In genomic region chr19:1624458-1624857, GRCh38 we compare ENCODE assay signal across 8 cellular contexts. TPM values are rescaled to one million over a fixed set of nuclear protein-coding genes. Genes with fewer than 3 reads are reported as not detected.
DNase-seq lines count a peak whose midpoint lies in the region; ATAC-seq, FAIRE-seq and TF ChIP-seq lines count a peak whose summit lies in the region.

No MANE protein-coding gene starts in this region.

- no peak for FAIRE-seq in HTR-8/SVneo (lab: Jason Lieb, UNC)

- no peak overlapping the region for H3K4me3 ChIP-seq in lung

- ATAC-seq in lung (ENCODE audit: insufficient read depth, low FRiP score) (peak; percentile 43), GM21528 (IDR thresholded peaks at IDR 0.05; ENCODE audit: low FRiP score, unreplicated experiment) (no peak)

- no peaks in the 10 kb centered on the region for H3K4me1 ChIP-seq in lung (ENCODE audit: control insufficient read depth in 2 of 2, insufficient read depth in 2 of 2, low read length in 2 of 2)

- peak; percentile 47 for TF ChIP-seq CTCF in lung (IDR thresholded peaks at IDR 0.05; ENCODE audit: control extremely low read depth, extremely low read depth)

- DNase-seq in COR-L47 (lab: John Stamatoyannopoulos, UW): peak; percentile 9
- peak; percentile 20 for DNase-seq in HTR-8/SVneo (ENCODE audit: insufficient read length, low spot score)
- DNase-seq in activated CD4-positive, alpha-beta T cell treated with anti-CD3 and anti-CD28 coated beads for 24 hours (ENCODE audit: low read depth in 2 of 2): peak; percentile 36 to 43
- peak; percentile 35 for DNase-seq in effector CD4-positive, alpha-beta T cell
- peak; percentile 54 for DNase-seq in lung (ENCODE audit: low spot score)
- peak; percentile 63 for DNase-seq in superior temporal gyrus (ENCODE audit: extremely low spot score)
- no peak for DNase-seq in T1000 (lab: John Stamatoyannopoulos, UW)

- no peaks in the 10 kb centered on the region for H3K9me3 ChIP-seq in lung (ENCODE audit: control insufficient read depth in 2 of 2, insufficient read depth in 1 of 2, low read length in 1 of 2)

- H3K27me3 ChIP-seq in lung (ENCODE audit: control insufficient read depth, insufficient read depth): no peaks in the 10 kb centered on the region

- H3K27ac ChIP-seq in lung (ENCODE audit: low read depth in 1 of 2, low read length in 1 of 2): no peak overlapping the region

- WGBS in lung, 2 donors: 60 to 64% methylated on average over 23 of the region's 23 CpGs

- peaks cover 0 to 37% of the 10 kb centered on the region in 2 donors for H3K36me3 ChIP-seq in lung (ENCODE audit: control insufficient read depth in 2 of 2, insufficient read depth in 2 of 2, low read length in 2 of 2)

RNA-seq across cellular contexts. Expression of gene UQCR11, which starts 19.2 kb away (rescaled TPM):
- total RNA-seq in lung: 100 to 1,000 TPM in 1 of 2 donors, 10 to 100 TPM in 1; 35.4 to 225 TPM
- 100 to 1,000 TPM; 122 to 131 TPM for polyA plus RNA-seq in lung

RNA-seq across cellular contexts. Expression of gene TCF3, which starts 28.0 kb away (rescaled TPM):
- total RNA-seq in lung: 10 to 100 TPM; 50.2 to 58.1 TPM
- polyA plus RNA-seq in lung: 10 to 100 TPM; 36.9 to 40.1 TPM

RNA-seq across cellular contexts. Expression of gene MBD3, which starts 31.8 kb away (rescaled TPM):
- total RNA-seq in lung: 100 to 1,000 TPM in 1 of 2 donors, 10 to 100 TPM in 1; 48.1 to 102 TPM
- polyA plus RNA-seq in lung: 100 to 1,000 TPM in 1 of 2 donors, 10 to 100 TPM in 1; 74.8 to 129 TPM

RNA-seq across cellular contexts. Expression of gene MEX3D, which starts 56.3 kb away (rescaled TPM):
- total RNA-seq in lung: 10 to 100 TPM; 31.0 to 33.9 TPM
- polyA plus RNA-seq in lung: 1 to 10 TPM; 4.8 to 8.6 TPM
